In the genomic region with DNA sequence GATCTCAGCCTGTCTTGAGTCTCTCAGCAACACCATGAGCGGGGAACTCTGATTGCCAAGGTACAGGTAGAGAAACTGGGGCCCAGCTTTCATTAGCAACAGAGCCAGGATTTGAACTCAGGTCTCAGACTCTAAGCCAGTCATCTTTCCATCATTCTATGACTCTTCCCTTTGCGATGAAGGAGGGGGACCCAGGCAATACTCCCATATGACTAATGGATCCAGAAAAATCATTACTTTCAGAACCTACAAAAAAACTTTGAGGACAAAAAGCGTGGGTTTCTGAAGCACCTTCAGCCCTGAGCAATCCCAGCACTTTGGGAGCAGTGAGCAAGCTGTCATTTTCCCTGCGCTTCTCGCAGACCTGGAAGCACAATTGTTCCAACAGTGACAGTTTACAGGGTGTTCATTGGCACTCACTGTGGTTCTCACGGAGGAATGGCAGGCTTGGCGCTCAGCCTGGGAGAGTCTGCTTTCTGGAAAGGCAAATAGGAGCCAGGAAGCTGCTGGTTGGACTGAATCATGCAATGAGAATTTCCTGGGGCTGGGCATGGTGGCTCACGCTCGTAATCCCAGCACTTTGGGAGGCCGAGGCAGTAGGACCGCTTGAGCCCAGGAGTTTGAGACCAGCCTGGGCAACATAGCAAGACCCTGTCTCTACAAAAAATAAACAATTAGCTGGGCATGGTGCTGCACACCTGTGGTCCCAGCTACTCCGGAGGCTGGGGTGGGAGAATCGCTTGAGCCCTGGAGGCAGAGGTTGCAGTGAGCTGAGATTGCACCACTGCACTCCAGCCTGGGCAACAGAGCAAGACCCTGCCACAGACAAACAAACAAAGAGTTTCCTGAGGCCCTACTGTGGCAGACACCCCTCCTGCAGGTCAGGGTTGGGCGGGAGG, we compare ENCODE assay signal across 8 cellular contexts. TPM values are rescaled to one million over a fixed set of nuclear protein-coding genes. Genes with fewer than 3 reads are reported as not detected.
A peak's percentile ranks its signal among the peaks of the same experiment; 100 is the strongest.
DNase-seq lines count a peak whose midpoint lies in the region; ATAC-seq and TF ChIP-seq lines count a peak whose summit lies in the region.

No MANE protein-coding gene starts in this region.

- H3K14ac ChIP-seq in mesenchymal stem cell (ENCODE audit: low read length in 2 of 2) = no peak overlapping the region

- 58% methylated on average over 14 of the region's 14 CpGs for WGBS in mesenchymal stem cell

- H4K91ac ChIP-seq in mesenchymal stem cell (ENCODE audit: low read length) = no peak overlapping the region

- DNase-seq in BJ (ENCODE audit: low read depth) (peak; percentile 92), NCI-H2029 (lab: John Stamatoyannopoulos, UW) (peak; percentile 62), choroid plexus epithelial cell (ENCODE audit: low read depth) (peak; percentile 87), mesenchymal stem cell (peak; percentile 91), OCI-M2 (lab: John Stamatoyannopoulos, UW; ENCODE audit: unreplicated experiment) (no peak)

- H3K4me3 ChIP-seq in BJ (ENCODE audit: low read depth, low read length) (no peak overlapping the region), choroid plexus epithelial cell (ENCODE audit: low read depth, low read length) (no peak overlapping the region), mesenchymal stem cell (ENCODE audit: insufficient read depth in 1 of 2, low read depth in 1 of 2, low read length in 2 of 2) (no peak overlapping the region)

- H3K9ac ChIP-seq in mesenchymal stem cell (ENCODE audit: low read length) = peak overlapping the region; percentile 13

- H3K27me3 ChIP-seq in BJ (ENCODE audit: control insufficient read depth, insufficient read depth, low read length) (no peaks in the 10 kb centered on the region), mesenchymal stem cell (ENCODE audit: control insufficient read depth in 1 of 2, insufficient read depth in 1 of 2, low read length in 2 of 2) (no peaks in the 10 kb centered on the region)

- H2AFZ ChIP-seq in mesenchymal stem cell (ENCODE audit: low read depth, low read length) = peak overlapping the region; percentile 43

- H2BK5ac ChIP-seq in mesenchymal stem cell (ENCODE audit: low read depth, low read length, poor library complexity, severe bottlenecking) = no peak overlapping the region

- H3K4ac ChIP-seq in mesenchymal stem cell (ENCODE audit: low read depth in 1 of 2, low read length in 2 of 2) = no peak overlapping the region

- peaks cover 6% of the 10 kb centered on the region for H3K4me1 ChIP-seq in mesenchymal stem cell (ENCODE audit: control insufficient read depth, insufficient read depth, low read depth, low read length)

- ATAC-seq in GM21360 (IDR thresholded peaks at IDR 0.05; ENCODE audit: unreplicated experiment) = no peak
- ATAC-seq in HG03457 (IDR thresholded peaks at IDR 0.05; ENCODE audit: unreplicated experiment) = no peak
- no peak for ATAC-seq in HG03565 (IDR thresholded peaks at IDR 0.05; ENCODE audit: unreplicated experiment)

- H2BK120ac ChIP-seq in mesenchymal stem cell (ENCODE audit: low read depth, low read length) = no peak overlapping the region

- no peaks in the 10 kb centered on the region for H3K9me3 ChIP-seq in mesenchymal stem cell (ENCODE audit: control insufficient read depth, low read length)

- H3K4me2 ChIP-seq in mesenchymal stem cell (ENCODE audit: low read length, poor library complexity, severe bottlenecking) = no peak overlapping the region

- H2BK15ac ChIP-seq in mesenchymal stem cell (ENCODE audit: low read depth, poor library complexity, severe bottlenecking) = peak overlapping the region; percentile 30

- H3K23ac ChIP-seq in mesenchymal stem cell (ENCODE audit: low read length in 2 of 2) = no peak overlapping the region

- H4K8ac ChIP-seq in mesenchymal stem cell (ENCODE audit: low read length) = peak overlapping the region; percentile 51

- no peak overlapping the region for H2AK5ac ChIP-seq in mesenchymal stem cell (ENCODE audit: low read length, severe bottlenecking)

- CTCF ChIA-PET in BJ (lab: Yijun Ruan, JAX) = interaction anchor here (1.0 to 5.2 kb wide), 8 partner anchors 9 to 116 kb away, joined by 3 to 40 read pairs (median 7); no protein-coding TSS in a partner anchor

- H3K79me1 ChIP-seq in mesenchymal stem cell (replicated peaks; ENCODE audit: low read length, poor library complexity, severe bottlenecking) = no peaks in the 10 kb centered on the region

- H3K36me3 ChIP-seq in BJ (ENCODE audit: control insufficient read depth, insufficient read depth, low read length) (no peaks in the 10 kb centered on the region), mesenchymal stem cell (ENCODE audit: control insufficient read depth in 1 of 2, insufficient read depth in 2 of 2, low read depth in 1 of 2, low read length in 2 of 2) (no peaks in the 10 kb centered on the region)

- TF ChIP-seq CTCF in BJ (IDR thresholded peaks at IDR 0.05; ENCODE audit: insufficient read depth, low read depth, low read length) = no peak
- TF ChIP-seq CTCF in choroid plexus epithelial cell (conservative IDR thresholded peaks at IDR 0.05; ENCODE audit: low read depth, low read length) = no peak

- POLR2A ChIA-PET in BJ (lab: Charles Lee) = interaction anchor here (0.6 kb wide), 2 partner anchors 46 to 785 kb away, joined by 3 to 4 read pairs; no protein-coding TSS in a partner anchor

- peak overlapping the region; percentile 27 for H3K27ac ChIP-seq in mesenchymal stem cell (ENCODE audit: low read length, poor library complexity, severe bottlenecking)

- peak overlapping the region in 1 of 2 experiments; percentile 79 for H3K18ac ChIP-seq in mesenchymal stem cell (ENCODE audit: low read depth in 1 of 2, low read length in 2 of 2)

- peak overlapping the region in 1 of 2 experiments; percentile 72 for H2BK12ac ChIP-seq in mesenchymal stem cell (ENCODE audit: low read length in 2 of 2)

RNA-seq across cellular contexts. Expression of a gene that starts 40.1 kb away (rescaled TPM):
- polyA plus RNA-seq in BJ (2011; rRNA removed) = not detected in 2 replicates
- not detected in 2 replicates for polyA minus RNA-seq in BJ (2011; rRNA and poly(A)+ RNA removed)
- not detected for polyA plus RNA-seq in mesenchymal stem cell (2013, experiment 1 of 2)
- polyA plus RNA-seq in mesenchymal stem cell (2013, experiment 2 of 2) = not detected

RNA-seq across cellular contexts. Expression of a gene that starts 40.5 kb away (rescaled TPM):
- polyA plus RNA-seq in BJ (2011; rRNA removed) = not detected in 2 replicates
- polyA minus RNA-seq in BJ (2011; rRNA and poly(A)+ RNA removed) = not detected in 2 replicates
- not detected for polyA plus RNA-seq in mesenchymal stem cell (2013, experiment 1 of 2)
- polyA plus RNA-seq in mesenchymal stem cell (2013, experiment 2 of 2) = not detected
